ENCODE assay signal across 11 cellular contexts in the genomic region with DNA sequence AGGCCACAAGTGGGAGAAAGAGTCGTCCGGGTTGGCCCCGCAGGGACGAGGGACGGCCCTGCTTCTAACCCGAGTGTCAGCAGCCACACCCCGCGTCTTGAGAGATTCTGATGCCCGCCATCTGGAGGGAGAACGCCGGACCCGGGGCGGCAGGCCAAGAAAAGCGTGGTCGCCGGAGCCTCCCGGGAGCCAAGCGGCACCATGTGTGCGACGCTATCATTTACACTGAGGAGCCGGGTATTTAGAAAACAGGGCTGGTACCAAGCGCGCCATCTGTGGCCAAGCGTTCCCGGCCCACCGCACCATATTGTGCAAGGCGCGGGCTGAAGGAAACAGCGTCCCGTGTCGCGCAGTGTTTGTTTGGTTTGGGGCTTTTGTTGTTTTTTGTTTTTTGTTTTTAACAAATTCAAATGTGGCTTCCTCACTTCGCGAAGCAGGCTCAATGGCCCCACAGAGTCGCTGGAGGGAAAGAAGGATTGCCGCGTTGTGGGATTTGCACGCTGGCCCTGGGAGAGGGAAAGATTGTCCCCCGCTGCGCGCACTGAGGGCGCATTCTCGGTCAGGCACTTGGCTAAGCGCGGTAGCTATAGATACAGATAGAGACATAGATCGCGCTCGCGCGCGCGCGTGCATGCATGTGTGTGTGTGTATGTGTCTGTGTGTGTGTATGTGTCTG.
DNase-seq lines count a peak whose midpoint lies in the region; ATAC-seq and TF ChIP-seq lines count a peak whose summit lies in the region.
"Had no signal": no experiment of that assay in that cellular context is flagged by ENCODE, and none has a peak within 500 bp of the region (broad histone marks: within the 10 kb centered on the region; RNA-seq: fewer than 3 reads in every experiment).

No MANE protein-coding gene starts in this region.

- no peaks in the 10 kb centered on the region for H3K36me3 Mint-ChIP-seq in CD14-positive monocyte
- peaks cover 2% of the 10 kb centered on the region for H3K36me3 Mint-ChIP-seq in activated naive CD8-positive, alpha-beta T cell treated with anti-CD3 and anti-CD28 coated beads for 36 hours

- DNase-seq in CD14-positive monocyte (ENCODE audit: low spot score): no peak
- DNase-seq in H7: peak; percentile 73
- no peak for DNase-seq in activated naive CD8-positive, alpha-beta T cell treated with anti-CD3 and anti-CD28 coated beads for 36 hours
- DNase-seq in lower leg skin (ENCODE audit: low spot score in 2 of 2): peak; percentile 3 to 85
- DNase-seq in T-helper 1 cell: no peak
- DNase-seq in KBM-7: no peak
- no peak for DNase-seq in GM20000 (ENCODE audit: low spot score)
- DNase-seq: CD4-positive, CD25-positive, alpha-beta regulatory T cell; GM23248 had no signal

- intact Hi-C loops in CD14-positive monocyte (cut with micrococcal nuclease) (no loop called here), lower leg skin (cut with DNase I; ENCODE audit: low total_unique reads) (no loop called here)

- H3K27me3 ChIP-seq in H7 (ENCODE audit: control insufficient read depth, insufficient read depth, low read length): no peaks in the 10 kb centered on the region

- no peaks in the 10 kb centered on the region for H3K36me3 ChIP-seq in H7 (replicated peaks; ENCODE audit: control insufficient read depth, insufficient read depth, low read length)

- peak overlapping the region; percentile 24 to 82 for H3K4me3 Mint-ChIP-seq in CD14-positive monocyte
- peak overlapping the region; percentile 67 for H3K4me3 Mint-ChIP-seq in activated naive CD8-positive, alpha-beta T cell treated with anti-CD3 and anti-CD28 coated beads for 36 hours

- TF ChIP-seq CTCF in CD14-positive monocyte (IDR thresholded peaks at IDR 0.05) (no peak), lower leg skin (IDR thresholded peaks at IDR 0.05) (no peak), GM20000 (IDR thresholded peaks at IDR 0.05; ENCODE audit: extremely low read depth, missing control alignments) (no peak)

- WGBS in lower leg skin, 2 donors: 47 to 59% methylated on average over 45 to 47 of the region's 53 CpGs

- H3K4me3 ChIP-seq in H7 (ENCODE audit: insufficient read depth, low read depth, low read length) (peak overlapping the region; percentile 10; the same call in 1 of the 2 replicates), lower leg skin (ENCODE audit: low read depth, poor library complexity, severe bottlenecking) (no peak overlapping the region)
- H3K4me3 ChIP-seq: GM23248 had no signal

- in situ Hi-C loops in KBM-7 (cut with MboI; ENCODE audit: low pct_unique_long_range_greater_than_20kb, low sequenced_read_pairs): no loop called here

- ATAC-seq in GM21717 (IDR thresholded peaks at IDR 0.05; ENCODE audit: unreplicated experiment): no peak
- ATAC-seq: Panc1 had no signal

- peaks cover 33 to 56% (median 36%) of the 10 kb centered on the region in 3 donors for H3K27me3 Mint-ChIP-seq in CD14-positive monocyte (ENCODE audit: low read depth in 3 of 3)
- H3K27me3 Mint-ChIP-seq in activated naive CD8-positive, alpha-beta T cell treated with anti-CD3 and anti-CD28 coated beads for 36 hours: peaks cover 4% of the 10 kb centered on the region

- peaks cover 0 to 8% (median 2%) of the 10 kb centered on the region in 7 donors for H3K9me3 Mint-ChIP-seq in CD14-positive monocyte
- peaks cover 8% of the 10 kb centered on the region for H3K9me3 Mint-ChIP-seq in activated naive CD8-positive, alpha-beta T cell treated with anti-CD3 and anti-CD28 coated beads for 36 hours

- peaks cover 7% of the 10 kb centered on the region for H3K4me1 Mint-ChIP-seq in CD14-positive monocyte
- H3K4me1 Mint-ChIP-seq in activated naive CD8-positive, alpha-beta T cell treated with anti-CD3 and anti-CD28 coated beads for 36 hours: peaks cover 10% of the 10 kb centered on the region

- H3K27ac Mint-ChIP-seq in CD14-positive monocyte: no peak overlapping the region
- H3K27ac Mint-ChIP-seq in activated naive CD8-positive, alpha-beta T cell treated with anti-CD3 and anti-CD28 coated beads for 36 hours: peak overlapping the region; percentile 29

- no peak for TF ChIP-seq POLR2A in lower leg skin (IDR thresholded peaks at IDR 0.05)

Comparison
In these comparisons a context has a peak if more than half of its experiments do, and no peak if none do; other contexts are left out.
1. DNase-seq: peak in H7 (single experiment) and lower leg skin (2 of 2); none in CD14-positive monocyte (single experiment), activated naive CD8-positive, alpha-beta T cell treated with anti-CD3 and anti-CD28 coated beads for 36 hours (single experiment), T-helper 1 cell (0 of 5), KBM-7 (single experiment) and GM20000 (single experiment).